ENCODE assay signal across 9 cellular contexts in the genomic region with DNA sequence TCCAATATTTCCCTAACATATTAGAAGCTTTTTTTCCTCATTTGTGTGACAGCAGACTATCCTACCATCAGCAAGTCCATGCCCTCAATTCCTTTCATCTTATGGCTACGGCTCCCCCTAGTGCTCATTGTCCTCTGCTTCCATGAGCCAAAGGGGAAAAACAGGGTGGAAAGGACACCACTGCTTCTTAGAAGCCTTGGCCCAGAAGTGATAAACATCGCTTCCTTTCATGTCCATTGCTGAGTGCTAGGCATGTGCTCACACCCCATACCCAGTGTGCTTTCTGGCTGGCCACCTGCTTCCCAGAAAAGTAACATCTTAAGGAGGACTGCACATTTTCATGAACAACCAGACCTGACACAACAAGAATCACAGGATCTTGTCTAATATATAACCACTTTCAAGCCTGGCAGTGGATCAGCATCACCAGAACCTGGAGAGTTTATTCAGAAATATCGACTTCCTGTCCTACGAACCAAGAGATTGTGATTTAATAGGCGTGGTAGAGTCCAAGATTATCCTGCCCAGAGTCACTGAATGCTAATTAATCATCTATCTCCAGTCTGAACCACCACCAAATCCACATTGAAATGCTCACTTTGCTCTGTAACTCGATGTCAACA.
DNase-seq lines count a peak whose midpoint lies in the region; ATAC-seq, FAIRE-seq and TF ChIP-seq lines count a peak whose summit lies in the region.
"Had no signal": no experiment of that assay in that cellular context is flagged by ENCODE, and none has a peak within 500 bp of the region (broad histone marks: within the 10 kb centered on the region; RNA-seq: fewer than 3 reads in every experiment).

No MANE protein-coding gene starts in this region.

- no peak for TF ChIP-seq CTCF in activated CD8-positive, alpha-beta T cell treated with anti-CD3 and anti-CD28 coated beads for 36 hours (IDR thresholded peaks at IDR 0.05)

- intact Hi-C loops in activated CD8-positive, alpha-beta T cell treated with anti-CD3 and anti-CD28 coated beads for 36 hours (cut with micrococcal nuclease) = no loop called here

- H3K9me3 Mint-ChIP-seq in activated CD8-positive, alpha-beta T cell treated with anti-CD3 and anti-CD28 coated beads for 36 hours = peaks cover 2% of the 10 kb centered on the region
- peaks cover 11% of the 10 kb centered on the region for H3K9me3 Mint-ChIP-seq in activated CD8-positive, alpha-beta T cell treated with anti-CD3 and anti-CD28 coated beads, Interleukin-2, amount 10 ng/mL, durations not matched to agents 7 days and 5 days (ENCODE audit: insufficient read depth)
- H3K9me3 Mint-ChIP-seq: dendritic cell treated with granulocyte-macrophage colony-stimulating factor and Interleukin-4, amounts not matched to agents 40 ng/mL and 50 ng/mL, for 4 days had no signal

- no peak overlapping the region for H3K27ac Mint-ChIP-seq in activated CD8-positive, alpha-beta T cell treated with anti-CD3 and anti-CD28 coated beads for 36 hours
- H3K27ac Mint-ChIP-seq in activated CD8-positive, alpha-beta T cell treated with anti-CD3 and anti-CD28 coated beads, Interleukin-2, amount 10 ng/mL, durations not matched to agents 7 days and 5 days = no peak overlapping the region
- H3K27ac Mint-ChIP-seq: dendritic cell treated with granulocyte-macrophage colony-stimulating factor and Interleukin-4, amounts not matched to agents 40 ng/mL and 50 ng/mL, for 4 days had no signal

- peak; percentile 5 for DNase-seq in activated CD8-positive, alpha-beta T cell treated with anti-CD3 and anti-CD28 coated beads for 36 hours
- DNase-seq in activated CD8-positive, alpha-beta T cell treated with anti-CD3 and anti-CD28 coated beads, Interleukin-2, amount 10 ng/mL, durations not matched to agents 7 days and 5 days = no peak
- DNase-seq in RCC 7860 (ENCODE audit: low spot score) (peak; percentile 25), fibroblast of gingiva (ENCODE audit: low read depth) (peak; percentile 49), non-pigmented ciliary epithelial cell (ENCODE audit: low read depth) (peak; percentile 24)
- no peak for DNase-seq in effector CD4-positive, alpha-beta T cell
- DNase-seq in stimulated activated naive CD4-positive, alpha-beta T cell (lab: John Stamatoyannopoulos, UW) = no peak

- CTCF ChIA-PET in activated CD8-positive, alpha-beta T cell treated with anti-CD3 and anti-CD28 coated beads for 36 hours (lab: Charles Lee) = no interaction called here
- CTCF ChIA-PET in activated CD8-positive, alpha-beta T cell treated with anti-CD3 and anti-CD28 coated beads, Interleukin-2, amount 10 ng/mL, durations not matched to agents 7 days and 5 days (lab: Charles Lee) = no interaction called here

- H3K36me3 Mint-ChIP-seq in activated CD8-positive, alpha-beta T cell treated with anti-CD3 and anti-CD28 coated beads for 36 hours (ENCODE audit: low read depth) = no peaks in the 10 kb centered on the region
- no peaks in the 10 kb centered on the region for H3K36me3 Mint-ChIP-seq in activated CD8-positive, alpha-beta T cell treated with anti-CD3 and anti-CD28 coated beads, Interleukin-2, amount 10 ng/mL, durations not matched to agents 7 days and 5 days (ENCODE audit: low read depth)

- POLR2A ChIA-PET in activated CD8-positive, alpha-beta T cell treated with anti-CD3 and anti-CD28 coated beads for 36 hours (lab: Charles Lee) = no interaction called here
- POLR2A ChIA-PET in activated CD8-positive, alpha-beta T cell treated with anti-CD3 and anti-CD28 coated beads, Interleukin-2, amount 10 ng/mL, durations not matched to agents 7 days and 5 days (lab: Charles Lee) = no interaction called here

- H3K4me1 Mint-ChIP-seq in activated CD8-positive, alpha-beta T cell treated with anti-CD3 and anti-CD28 coated beads for 36 hours (ENCODE audit: low read depth) = no peaks in the 10 kb centered on the region
- no peaks in the 10 kb centered on the region for H3K4me1 Mint-ChIP-seq in activated CD8-positive, alpha-beta T cell treated with anti-CD3 and anti-CD28 coated beads, Interleukin-2, amount 10 ng/mL, durations not matched to agents 7 days and 5 days (ENCODE audit: low read depth)

- no peak overlapping the region for H3K4me3 Mint-ChIP-seq in activated CD8-positive, alpha-beta T cell treated with anti-CD3 and anti-CD28 coated beads for 36 hours
- H3K4me3 Mint-ChIP-seq in activated CD8-positive, alpha-beta T cell treated with anti-CD3 and anti-CD28 coated beads, Interleukin-2, amount 10 ng/mL, durations not matched to agents 7 days and 5 days = no peak overlapping the region
- H3K4me3 Mint-ChIP-seq: dendritic cell treated with granulocyte-macrophage colony-stimulating factor and Interleukin-4, amounts not matched to agents 40 ng/mL and 50 ng/mL, for 4 days had no signal

- FAIRE-seq in RCC 7860 (lab: Jason Lieb, UNC) = no peak

- no peak for ATAC-seq in activated CD8-positive, alpha-beta T cell treated with anti-CD3 and anti-CD28 coated beads for 36 hours
- ATAC-seq in activated CD8-positive, alpha-beta T cell treated with anti-CD3 and anti-CD28 coated beads, Interleukin-2, amount 10 ng/mL, durations not matched to agents 7 days and 5 days = no peak
- ATAC-seq in HG03439 (IDR thresholded peaks at IDR 0.05; ENCODE audit: unreplicated experiment) = peak; percentile 71

- no peaks in the 10 kb centered on the region for H3K27me3 Mint-ChIP-seq in activated CD8-positive, alpha-beta T cell treated with anti-CD3 and anti-CD28 coated beads for 36 hours
- no peaks in the 10 kb centered on the region for H3K27me3 Mint-ChIP-seq in activated CD8-positive, alpha-beta T cell treated with anti-CD3 and anti-CD28 coated beads, Interleukin-2, amount 10 ng/mL, durations not matched to agents 7 days and 5 days (ENCODE audit: low read depth)
- H3K27me3 Mint-ChIP-seq: dendritic cell treated with granulocyte-macrophage colony-stimulating factor and Interleukin-4, amounts not matched to agents 40 ng/mL and 50 ng/mL, for 4 days had no signal

Comparison
In these comparisons a context has a peak if more than half of its experiments do, and no peak if none do; other contexts are left out.
1. DNase-seq: peak in activated CD8-positive, alpha-beta T cell treated with anti-CD3 and anti-CD28 coated beads for 36 hours (single experiment), RCC 7860 (single experiment), fibroblast of gingiva (single experiment) and non-pigmented ciliary epithelial cell (single experiment); none in activated CD8-positive, alpha-beta T cell treated with anti-CD3 and anti-CD28 coated beads, Interleukin-2, amount 10 ng/mL, durations not matched to agents 7 days and 5 days (single experiment), effector CD4-positive, alpha-beta T cell (single experiment) and stimulated activated naive CD4-positive, alpha-beta T cell (0 of 6).